In genomic region chr12:132554857-132555630, GRCh38 we compare ENCODE assay signal across 10 cellular contexts. TPM values are rescaled to one million over a fixed set of nuclear protein-coding genes. Genes with fewer than 3 reads are reported as not detected.
A peak's percentile ranks its signal among the peaks of the same experiment; 100 is the strongest.
DNase-seq lines count a peak whose midpoint lies in the region; ATAC-seq and TF ChIP-seq lines count a peak whose summit lies in the region.
"Had no signal": no experiment of that assay in that cellular context is flagged by ENCODE, and none has a peak within 500 bp of the region (broad histone marks: within the 10 kb centered on the region; RNA-seq: fewer than 3 reads in every experiment).

No MANE protein-coding gene starts in this region.

- no peak overlapping the region for H3K27ac ChIP-seq in breast epithelium

- no peak overlapping the region for H3K27ac Mint-ChIP-seq in MCF 10A (ENCODE audit: low read depth, unreplicated experiment)
- peak overlapping the region; percentile 47 for H3K27ac Mint-ChIP-seq in stimulated activated naive B cell treated with anti-CD40 and anti-IgM and Interleukin-4, amounts not matched to agents 10 μg/mL and 1 μg/mL and 100 μg/mL, for 72 hours
- H3K27ac Mint-ChIP-seq: effector memory CD8-positive, alpha-beta T cell had no signal

- CTCF ChIA-PET in MCF 10A (lab: Yijun Ruan, JAX) = interaction anchor here (0.7 kb wide), 1 partner anchor 402 kb away, joined by 3 read pairs; no protein-coding TSS in a partner anchor

- no TSS peak for BruUV-seq in MCF 10A (replicated peaks; lab: Mats Ljungman, UMichigan)

- TF ChIP-seq CTCF in MCF 10A (IDR thresholded peaks at IDR 0.05; ENCODE audit: unreplicated experiment) = peak; percentile 28
- no peak for TF ChIP-seq CTCF in breast epithelium (IDR thresholded peaks at IDR 0.05)
- no peak for TF ChIP-seq CTCF in omental fat pad (IDR thresholded peaks at IDR 0.05)

- no peak for ATAC-seq in stimulated activated naive B cell treated with anti-CD40 and anti-IgM and Interleukin-4, amounts not matched to agents 10 μg/mL and 1 μg/mL and 100 μg/mL, for 72 hours (replicated peaks)
- ATAC-seq in omental fat pad (ENCODE audit: low FRiP score) = no peak
- ATAC-seq: effector memory CD8-positive, alpha-beta T cell; mucosa of descending colon had no signal

- H3K9me3 Mint-ChIP-seq in MCF 10A (ENCODE audit: unreplicated experiment) = no peaks in the 10 kb centered on the region
- no peaks in the 10 kb centered on the region for H3K9me3 Mint-ChIP-seq in stimulated activated naive B cell treated with anti-CD40 and anti-IgM and Interleukin-4, amounts not matched to agents 10 μg/mL and 1 μg/mL and 100 μg/mL, for 72 hours
- H3K9me3 Mint-ChIP-seq: effector memory CD8-positive, alpha-beta T cell had no signal

- no peak for TF ChIP-seq POLR2A in breast epithelium (IDR thresholded peaks at IDR 0.05)

- POLR2A ChIA-PET in MCF 10A (lab: Yijun Ruan, JAX) = no interaction called here

- H3K4me3 ChIP-seq in breast epithelium = no peak overlapping the region
- H3K4me3 ChIP-seq: mucosa of descending colon had no signal

- H3K4me1 ChIP-seq in breast epithelium = no peaks in the 10 kb centered on the region

- no peaks in the 10 kb centered on the region for H3K27me3 ChIP-seq in breast epithelium

- no peaks in the 10 kb centered on the region for H3K9me3 ChIP-seq in breast epithelium
- H3K9me3 ChIP-seq: mucosa of descending colon had no signal

- H3K36me3 ChIP-seq in breast epithelium = no peaks in the 10 kb centered on the region

- H3K36me3 Mint-ChIP-seq in MCF 10A (ENCODE audit: insufficient read depth, unreplicated experiment) = peaks cover 20% of the 10 kb centered on the region
- peaks cover 24 to 29% of the 10 kb centered on the region in 2 donors for H3K36me3 Mint-ChIP-seq in stimulated activated naive B cell treated with anti-CD40 and anti-IgM and Interleukin-4, amounts not matched to agents 10 μg/mL and 1 μg/mL and 100 μg/mL, for 72 hours

- intact Hi-C loops in MCF 10A (cut with micrococcal nuclease) (no loop called here), breast epithelium (cut with DNase I; ENCODE audit: low total_unique reads) (no loop called here)

- H3K4me1 Mint-ChIP-seq in MCF 10A (ENCODE audit: insufficient read depth, unreplicated experiment) = no peaks in the 10 kb centered on the region
- H3K4me1 Mint-ChIP-seq in stimulated activated naive B cell treated with anti-CD40 and anti-IgM and Interleukin-4, amounts not matched to agents 10 μg/mL and 1 μg/mL and 100 μg/mL, for 72 hours = peaks cover 12 to 30% of the 10 kb centered on the region in 2 donors

- DNase-seq in MCF 10A (ENCODE audit: unreplicated experiment) (no peak), breast epithelium (ENCODE audit: low spot score in 2 of 2) (no peak), NAMALWA (ENCODE audit: low spot score) (peak; percentile 63), AG08395 (ENCODE audit: low spot score) (no peak), omental fat pad (ENCODE audit: low spot score) (no peak), ureter (ENCODE audit: low spot score) (no peak)
- peak; percentile 20 for DNase-seq in central memory CD4-positive, alpha-beta T cell
- DNase-seq in stimulated activated naive B cell treated with anti-CD40 and anti-IgM and Interleukin-4, amounts not matched to agents 10 μg/mL and 1 μg/mL and 100 μg/mL, for 72 hours = no peak
- DNase-seq: effector memory CD8-positive, alpha-beta T cell had no signal

- H3K4me3 Mint-ChIP-seq in MCF 10A (ENCODE audit: unreplicated experiment) = no peak overlapping the region
- H3K4me3 Mint-ChIP-seq in stimulated activated naive B cell treated with anti-CD40 and anti-IgM and Interleukin-4, amounts not matched to agents 10 μg/mL and 1 μg/mL and 100 μg/mL, for 72 hours = no peak overlapping the region
- H3K4me3 Mint-ChIP-seq: effector memory CD8-positive, alpha-beta T cell had no signal

- no peaks in the 10 kb centered on the region for H3K27me3 Mint-ChIP-seq in MCF 10A (ENCODE audit: insufficient read depth, unreplicated experiment)
- no peaks in the 10 kb centered on the region for H3K27me3 Mint-ChIP-seq in stimulated activated naive B cell treated with anti-CD40 and anti-IgM and Interleukin-4, amounts not matched to agents 10 μg/mL and 1 μg/mL and 100 μg/mL, for 72 hours

RNA-seq across cellular contexts. Expression of gene LRCOL1, which starts 55.3 kb away (rescaled TPM):
- total RNA-seq in MCF 10A (2022) (not detected in 2 replicates), breast epithelium (under 1 TPM in 1 of 3 donors, not detected in 2; 0.59 TPM), omental fat pad (not detected), ureter (not detected)
- total RNA-seq: mucosa of descending colon had no signal

Comparison
In these comparisons a context has a peak if more than half of its experiments do, and no peak if none do; other contexts are left out.
1. DNase-seq: peak in NAMALWA (single experiment) and central memory CD4-positive, alpha-beta T cell (single experiment); none in MCF 10A (single experiment), breast epithelium (0 of 2), stimulated activated naive B cell treated with anti-CD40 and anti-IgM and Interleukin-4, amounts not matched to agents 10 μg/mL and 1 μg/mL and 100 μg/mL, for 72 hours (single experiment), AG08395 (single experiment), omental fat pad (single experiment) and ureter (single experiment).